Comparison of ENCODE assay signal across 1 cellular context in the genomic region with DNA sequence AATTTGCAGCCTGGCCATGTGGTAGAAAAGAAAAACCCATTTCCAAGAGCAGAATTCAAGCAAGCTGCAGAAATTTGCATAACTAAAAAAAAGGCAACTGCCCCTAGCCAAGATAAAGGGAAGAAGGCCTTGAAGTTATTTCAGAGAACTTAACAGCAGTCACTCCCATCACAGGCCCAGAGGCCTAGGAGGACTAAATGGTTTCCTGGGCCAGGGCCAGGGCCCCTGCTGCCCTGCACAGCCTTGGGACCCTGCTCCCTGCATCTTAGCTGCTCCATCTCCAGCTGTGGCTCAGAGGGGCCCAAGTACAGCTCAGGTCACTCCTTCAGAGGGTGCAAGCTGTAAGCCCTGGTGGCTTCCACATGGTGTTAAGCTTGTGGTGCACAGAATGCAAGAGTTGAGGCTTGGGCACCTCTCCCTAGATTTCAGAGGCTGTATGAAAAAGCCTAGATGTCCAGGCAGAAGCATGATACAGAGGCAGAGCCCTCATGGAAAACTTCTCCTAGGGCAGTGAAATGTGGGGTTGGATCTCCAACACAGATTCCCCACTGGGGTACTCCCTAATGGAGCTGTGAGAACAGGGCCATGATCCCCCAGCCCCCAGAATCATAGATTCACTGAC.
TF ChIP-seq lines count a peak whose summit lies in the region.

No MANE protein-coding gene starts in this region.

TF ChIP-seq in HepG2, 621 proteins besides CTCF, POLR2A, EP300 and RAD21:
- TF ChIP-seq ZNF672 (CRISPR knock-in tag; IDR thresholded peaks at IDR 0.05) (no peak), KDM2A (CRISPR knock-in tag; IDR thresholded peaks at IDR 0.05; ENCODE audit: borderline replicate concordance, low read depth) (no peak), PHF8 (CRISPR knock-in tag; IDR thresholded peaks at IDR 0.05) (no peak), ARNTL (CRISPR knock-in tag; IDR thresholded peaks at IDR 0.05) (no peak), ZFP36 (IDR thresholded peaks at IDR 0.05; ENCODE audit: borderline replicate concordance, low read depth, low read length, partially characterized antibody) (peak; percentile 39)
- TF ChIP-seq, protein P1, sequence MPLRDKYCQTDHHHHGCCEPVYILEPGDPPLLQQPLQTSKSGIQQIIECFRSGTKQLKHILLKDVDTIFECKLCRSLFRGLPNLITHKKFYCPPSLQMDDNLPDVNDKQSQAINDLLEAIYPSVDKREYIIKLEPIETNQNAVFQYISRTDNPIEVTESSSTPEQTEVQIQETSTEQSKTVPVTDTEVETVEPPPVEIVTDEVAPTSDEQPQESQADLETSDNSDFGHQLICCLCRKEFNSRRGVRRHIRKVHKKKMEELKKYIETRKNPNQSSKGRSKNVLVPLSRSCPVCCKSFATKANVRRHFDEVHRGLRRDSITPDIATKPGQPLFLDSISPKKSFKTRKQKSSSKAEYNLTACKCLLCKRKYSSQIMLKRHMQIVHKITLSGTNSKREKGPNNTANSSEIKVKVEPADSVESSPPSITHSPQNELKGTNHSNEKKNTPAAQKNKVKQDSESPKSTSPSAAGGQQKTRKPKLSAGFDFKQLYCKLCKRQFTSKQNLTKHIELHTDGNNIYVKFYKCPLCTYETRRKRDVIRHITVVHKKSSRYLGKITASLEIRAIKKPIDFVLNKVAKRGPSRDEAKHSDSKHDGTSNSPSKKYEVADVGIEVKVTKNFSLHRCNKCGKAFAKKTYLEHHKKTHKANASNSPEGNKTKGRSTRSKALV (CRISPR knock-in tag; IDR thresholded peaks at IDR 0.05): no peak
